18 cellular contexts compared by ENCODE assay signal in the genomic region with DNA sequence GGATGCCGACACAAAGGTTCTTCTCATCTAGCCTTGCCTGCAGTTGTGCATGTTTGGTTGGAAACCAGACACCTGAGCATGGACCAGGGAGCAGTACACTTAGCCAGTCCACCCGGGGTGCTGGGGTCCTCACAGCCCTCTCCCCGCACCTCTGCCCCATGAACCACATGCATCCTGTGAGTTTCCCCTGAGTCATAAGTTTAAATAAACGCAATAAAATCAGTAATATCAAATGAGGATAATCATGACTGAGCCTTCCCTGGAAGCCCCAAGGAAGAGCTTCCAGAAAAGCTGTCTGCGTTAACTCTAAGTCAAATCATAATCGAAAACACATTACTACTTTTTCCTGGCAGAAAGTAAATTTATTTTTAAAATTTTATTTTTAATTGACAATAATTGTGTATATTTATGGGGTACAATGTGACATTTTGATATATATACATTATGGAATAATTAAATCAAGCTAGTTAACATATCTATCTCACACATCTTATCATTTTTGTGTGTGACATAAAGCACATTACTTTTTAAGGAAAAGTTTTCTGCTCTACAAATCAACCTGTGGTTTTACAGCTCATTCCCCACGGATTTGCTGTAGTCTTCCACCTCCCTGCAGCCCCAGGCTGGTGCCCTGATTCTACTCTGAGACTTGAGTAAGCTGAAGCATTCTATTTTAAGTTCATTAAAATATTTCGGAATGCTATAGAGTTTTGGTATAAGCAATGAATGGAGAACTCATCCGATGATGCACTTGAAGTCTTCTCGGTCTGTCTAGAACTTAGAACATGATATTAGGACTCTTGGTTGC.
"Had no signal": no experiment of that assay in that cellular context is flagged by ENCODE, and none has a peak within 500 bp of the region (broad histone marks: within the 10 kb centered on the region; RNA-seq: fewer than 3 reads in every experiment).

No MANE protein-coding gene starts in this region.

- H3K4me1 ChIP-seq: gastrocnemius medialis, heart right ventricle, thyroid gland had no signal

- H3K4me3 ChIP-seq: gastrocnemius medialis, heart right ventricle, thyroid gland had no signal

- H3K27ac ChIP-seq: gastrocnemius medialis, heart right ventricle, neutrophil, thyroid gland had no signal

- H3K27me3 ChIP-seq: gastrocnemius medialis, heart right ventricle, thyroid gland had no signal

- DNase-seq: activated CD4-positive, alpha-beta T cell treated with anti-CD3 and anti-CD28 coated beads for 48 hours; activated CD4-positive, CD25-positive, alpha-beta regulatory T cell; activated CD8-positive, alpha-beta T cell treated with anti-CD3 and anti-CD28 coated beads, Interleukin-2, amount 10 ng/mL, durations not matched to agents 7 days and 5 days; activated T-cell treated with anti-CD3 and anti-CD28 coated beads, Interleukin-2, amount 50 U/mL, for 24 hours; dermis blood vessel endothelial cell; effector memory CD4-positive, alpha-beta T cell; gastrocnemius medialis; heart right ventricle; immature natural killer cell; left cardiac atrium; posterior cingulate gyrus; retina; stimulated activated CD4-positive, alpha-beta T cell treated with anti-CD3 and anti-CD28 coated beads, Interleukin-2, amount 100 ng/mL, for 24 hours; stimulated activated naive CD4-positive, alpha-beta T cell treated with Interleukin-2 at 50 U/mL for 16 hours; T1000; thyroid gland had no signal

- H3K9me3 ChIP-seq: gastrocnemius medialis, neutrophil, thyroid gland had no signal

- ATAC-seq: activated CD8-positive, alpha-beta T cell treated with anti-CD3 and anti-CD28 coated beads, Interleukin-2, amount 10 ng/mL, durations not matched to agents 7 days and 5 days; gastrocnemius medialis; heart right ventricle; left cardiac atrium; natural killer cell treated with Interleukin-12 subunit alpha and Interleukin-12 subunit beta and Interleukin-15 and Interleukin-18, amount 100 ng/mL, for 72 hours had no signal

- H3K36me3 ChIP-seq: gastrocnemius medialis, heart right ventricle, neutrophil, thyroid gland had no signal
